ENCODE assay signal across 20 cellular contexts in the genomic region with DNA sequence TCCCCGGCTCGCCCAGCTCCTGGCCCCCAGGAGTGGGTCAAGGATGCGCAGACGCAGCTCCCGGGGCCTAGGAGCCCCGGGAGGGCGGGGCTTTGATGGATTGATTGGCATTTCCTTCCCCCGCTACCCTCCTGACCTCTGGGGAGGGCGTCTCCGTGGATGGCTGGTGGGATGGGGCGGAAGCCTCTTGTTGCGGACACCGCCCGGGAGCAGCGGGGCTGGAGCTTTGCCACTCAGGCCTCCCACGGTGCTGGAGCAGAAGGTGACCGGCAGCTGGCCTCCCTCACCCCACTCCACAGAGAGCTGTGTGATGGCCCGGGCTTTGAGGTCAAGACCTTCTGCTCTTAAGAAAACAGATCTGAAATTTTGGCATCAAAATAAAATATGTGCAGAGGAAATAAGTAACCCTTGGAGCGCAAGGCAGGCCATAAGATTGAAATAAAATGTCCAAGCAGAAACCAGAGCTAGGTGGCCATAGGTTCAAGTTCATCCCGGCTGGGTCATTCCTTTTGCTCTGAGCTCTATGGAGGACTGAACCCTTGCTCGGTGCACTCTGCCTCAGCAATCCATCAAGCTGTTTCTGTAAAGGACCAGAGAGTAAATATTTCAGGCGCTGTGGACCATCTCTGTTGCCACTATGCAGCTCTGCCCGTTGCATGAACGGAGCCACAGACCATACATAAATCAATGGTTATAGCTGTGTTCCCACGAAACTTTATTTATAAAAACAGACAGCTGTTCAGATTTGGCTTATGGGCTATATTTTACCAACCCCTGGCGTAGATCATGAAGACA.
A peak's percentile ranks its signal among the peaks of the same experiment; 100 is the strongest.
DNase-seq lines count a peak whose midpoint lies in the region; ATAC-seq and TF ChIP-seq lines count a peak whose summit lies in the region.
"Had no signal": no experiment of that assay in that cellular context is flagged by ENCODE, and none has a peak within 500 bp of the region (broad histone marks: within the 10 kb centered on the region; RNA-seq: fewer than 3 reads in every experiment).

No MANE protein-coding gene starts in this region.

- TF ChIP-seq CTCF in right atrium auricular region (IDR thresholded peaks at IDR 0.05) (no peak), cardiac muscle cell (IDR thresholded peaks at IDR 0.05; ENCODE audit: low read depth, low read length) (no peak)

- no peak overlapping the region for H3K23ac ChIP-seq in mesenchymal stem cell (ENCODE audit: low read length in 2 of 2)

- no peaks in the 10 kb centered on the region for H3K27me3 ChIP-seq in right atrium auricular region
- H3K27me3 ChIP-seq in cardiac muscle cell: no peaks in the 10 kb centered on the region
- no peaks in the 10 kb centered on the region for H3K27me3 ChIP-seq in mesenchymal stem cell (ENCODE audit: control insufficient read depth in 1 of 2, insufficient read depth in 1 of 2, low read length in 2 of 2)
- H3K27me3 ChIP-seq: brain microvascular endothelial cell had no signal

- no peaks in the 10 kb centered on the region for H3K9me3 Mint-ChIP-seq in activated naive CD4-positive, alpha-beta T cell treated with anti-CD3 and anti-CD28 coated beads for 36 hours
- H3K9me3 Mint-ChIP-seq: activated CD8-positive, alpha-beta T cell treated with anti-CD3 and anti-CD28 coated beads for 36 hours; activated naive CD4-positive, alpha-beta T cell treated with anti-CD3 and anti-CD28 coated beads, Interleukin-2, amount 50 U/mL, for 72 hours; activated T-cell treated with anti-CD3 and anti-CD28 coated beads, Interleukin-2, amount 50 U/mL, for 4 hours had no signal

- intact Hi-C loops in Right ventricle myocardium inferior (cut with DNase I): no loop called here
- intact Hi-C loops in activated naive CD4-positive, alpha-beta T cell treated with anti-CD3 and anti-CD28 coated beads for 36 hours (cut with micrococcal nuclease): no loop called here

- H3K9ac ChIP-seq in mesenchymal stem cell (ENCODE audit: low read length): no peak overlapping the region

- H3K4me1 Mint-ChIP-seq in activated naive CD4-positive, alpha-beta T cell treated with anti-CD3 and anti-CD28 coated beads for 36 hours (ENCODE audit: low read depth): no peaks in the 10 kb centered on the region

- no peak overlapping the region for H3K4ac ChIP-seq in mesenchymal stem cell (ENCODE audit: low read depth in 1 of 2, low read length in 2 of 2)

- H3K4me3 ChIP-seq in right atrium auricular region: no peak overlapping the region
- no peak overlapping the region for H3K4me3 ChIP-seq in cardiac muscle cell
- no peak overlapping the region for H3K4me3 ChIP-seq in mesenchymal stem cell (ENCODE audit: insufficient read depth in 1 of 2, low read depth in 1 of 2, low read length in 2 of 2)
- H3K4me3 ChIP-seq: gastroesophageal sphincter had no signal

- ATAC-seq in Right ventricle myocardium inferior: peak; percentile 89
- ATAC-seq: activated CD8-positive, alpha-beta T cell treated with anti-CD3 and anti-CD28 coated beads for 36 hours; activated naive CD4-positive, alpha-beta T cell treated with anti-CD3 and anti-CD28 coated beads, Interleukin-2, amount 50 U/mL, for 72 hours; activated T-cell treated with anti-CD3 and anti-CD28 coated beads, Interleukin-2, amount 50 U/mL, for 4 hours; esophagus mucosa; gastroesophageal sphincter; naive thymus-derived CD8-positive, alpha-beta T cell had no signal

- no peak overlapping the region for H2BK120ac ChIP-seq in mesenchymal stem cell (ENCODE audit: low read depth, low read length)

- peaks cover 7% of the 10 kb centered on the region for H3K79me1 ChIP-seq in mesenchymal stem cell (replicated peaks; ENCODE audit: low read length, poor library complexity, severe bottlenecking)

- H3K18ac ChIP-seq in mesenchymal stem cell (ENCODE audit: low read depth in 1 of 2, low read length in 2 of 2): peak overlapping the region; percentile 16 to 43

- H4K91ac ChIP-seq in mesenchymal stem cell (ENCODE audit: low read length): peak overlapping the region; percentile 44

- H2AK5ac ChIP-seq in mesenchymal stem cell (ENCODE audit: low read length, severe bottlenecking): peak overlapping the region; percentile 77

- H4K8ac ChIP-seq in mesenchymal stem cell (ENCODE audit: low read length): no peak overlapping the region

- H2BK15ac ChIP-seq in mesenchymal stem cell (ENCODE audit: low read depth, poor library complexity, severe bottlenecking): peak overlapping the region; percentile 12

- H3K36me3 ChIP-seq in right atrium auricular region (no peaks in the 10 kb centered on the region), cardiac muscle cell (no peaks in the 10 kb centered on the region), mesenchymal stem cell (ENCODE audit: control insufficient read depth in 1 of 2, insufficient read depth in 2 of 2, low read depth in 1 of 2, low read length in 2 of 2) (no peaks in the 10 kb centered on the region)
- H3K36me3 ChIP-seq: brain microvascular endothelial cell, gastroesophageal sphincter, WERI-Rb-1 had no signal

- CTCF ChIA-PET in activated naive CD4-positive, alpha-beta T cell treated with anti-CD3 and anti-CD28 coated beads for 36 hours (lab: Charles Lee): no interaction called here

- no peak overlapping the region for H2BK5ac ChIP-seq in mesenchymal stem cell (ENCODE audit: low read depth, low read length, poor library complexity, severe bottlenecking)

- H3K9me3 ChIP-seq in right atrium auricular region (no peaks in the 10 kb centered on the region), cardiac muscle cell (ENCODE audit: low read depth) (no peaks in the 10 kb centered on the region), mesenchymal stem cell (ENCODE audit: control insufficient read depth, low read length) (no peaks in the 10 kb centered on the region)
- H3K9me3 ChIP-seq: gastroesophageal sphincter had no signal

- peak overlapping the region; percentile 14 for H3K4me2 ChIP-seq in mesenchymal stem cell (ENCODE audit: low read length, poor library complexity, severe bottlenecking)

- H2AFZ ChIP-seq in mesenchymal stem cell (ENCODE audit: low read depth, low read length): no peak overlapping the region

- no peak overlapping the region for H3K4me3 Mint-ChIP-seq in activated naive CD4-positive, alpha-beta T cell treated with anti-CD3 and anti-CD28 coated beads for 36 hours
- H3K4me3 Mint-ChIP-seq: activated CD8-positive, alpha-beta T cell treated with anti-CD3 and anti-CD28 coated beads for 36 hours; activated T-cell treated with anti-CD3 and anti-CD28 coated beads, Interleukin-2, amount 50 U/mL, for 4 hours; naive thymus-derived CD8-positive, alpha-beta T cell had no signal

- H3K14ac ChIP-seq in mesenchymal stem cell (ENCODE audit: low read length in 2 of 2): no peak overlapping the region

- peak overlapping the region in 1 of 2 experiments; percentile 29 for H2BK12ac ChIP-seq in mesenchymal stem cell (ENCODE audit: low read length in 2 of 2)

- DNase-seq in Right ventricle myocardium inferior (ENCODE audit: missing footprints) (peak; percentile 78), right atrium auricular region (ENCODE audit: low spot score) (no peak), cardiac muscle cell (ENCODE audit: low read depth in 1 of 2, low spot score in 1 of 2) (peak; percentile 18 to 40), mesenchymal stem cell (no peak), T-helper 1 cell (no peak)
- DNase-seq in activated naive CD4-positive, alpha-beta T cell treated with anti-CD3 and anti-CD28 coated beads for 36 hours: no peak
- DNase-seq in activated CD4-positive, alpha-beta T cell treated with anti-CD3 and anti-CD28 coated beads, Interleukin-2, amount 50 U/mL, for 48 hours: no peak
- no peak for DNase-seq in activated CD8-positive, alpha-beta memory T cell treated with anti-CD3 and anti-CD28 coated beads for 24 hours
- DNase-seq: activated CD8-positive, alpha-beta T cell treated with anti-CD3 and anti-CD28 coated beads for 36 hours; activated T-cell treated with anti-CD3 and anti-CD28 coated beads, Interleukin-2, amount 50 U/mL, for 4 hours; brain microvascular endothelial cell; C1 segment of cervical spinal cord; naive thymus-derived CD8-positive, alpha-beta T cell; NCI-H1694; NCI-H345; WERI-Rb-1 had no signal

- H3K4me1 ChIP-seq in right atrium auricular region (peaks cover 0 to 5% of the 10 kb centered on the region in 2 donors), cardiac muscle cell (ENCODE audit: low read depth) (no peaks in the 10 kb centered on the region), mesenchymal stem cell (ENCODE audit: control insufficient read depth, insufficient read depth, low read depth, low read length) (peaks cover 33% of the 10 kb centered on the region)
- H3K4me1 ChIP-seq: gastroesophageal sphincter had no signal

- H3K27ac ChIP-seq in right atrium auricular region (no peak overlapping the region), cardiac muscle cell (no peak overlapping the region), mesenchymal stem cell (ENCODE audit: low read length, poor library complexity, severe bottlenecking) (no peak overlapping the region)
- H3K27ac ChIP-seq: brain microvascular endothelial cell, gastroesophageal sphincter, RWPE1, WERI-Rb-1 had no signal

- H3K27me3 Mint-ChIP-seq in activated naive CD4-positive, alpha-beta T cell treated with anti-CD3 and anti-CD28 coated beads for 36 hours (ENCODE audit: low read depth): peaks cover 6% of the 10 kb centered on the region

- no peak overlapping the region for H3K27ac Mint-ChIP-seq in activated naive CD4-positive, alpha-beta T cell treated with anti-CD3 and anti-CD28 coated beads for 36 hours
- H3K27ac Mint-ChIP-seq: activated CD8-positive, alpha-beta T cell treated with anti-CD3 and anti-CD28 coated beads for 36 hours; activated naive CD4-positive, alpha-beta T cell treated with anti-CD3 and anti-CD28 coated beads, Interleukin-2, amount 50 U/mL, for 72 hours; naive thymus-derived CD8-positive, alpha-beta T cell had no signal

- H3K36me3 Mint-ChIP-seq in activated naive CD4-positive, alpha-beta T cell treated with anti-CD3 and anti-CD28 coated beads for 36 hours (ENCODE audit: low read depth): no peaks in the 10 kb centered on the region
- H3K36me3 Mint-ChIP-seq: activated naive CD4-positive, alpha-beta T cell treated with anti-CD3 and anti-CD28 coated beads, Interleukin-2, amount 50 U/mL, for 72 hours; naive thymus-derived CD8-positive, alpha-beta T cell had no signal

- 39% methylated on average over 23 of the region's 26 CpGs for WGBS in mesenchymal stem cell

Comparison
In these comparisons a context has a peak if more than half of its experiments do, and no peak if none do; other contexts are left out.
1. DNase-seq: peak in Right ventricle myocardium inferior (single experiment) and cardiac muscle cell (2 of 2); none in right atrium auricular region (single experiment), mesenchymal stem cell (single experiment), activated naive CD4-positive, alpha-beta T cell treated with anti-CD3 and anti-CD28 coated beads for 36 hours (single experiment), activated CD4-positive, alpha-beta T cell treated with anti-CD3 and anti-CD28 coated beads, Interleukin-2, amount 50 U/mL, for 48 hours (0 of 2), T-helper 1 cell (0 of 5) and activated CD8-positive, alpha-beta memory T cell treated with anti-CD3 and anti-CD28 coated beads for 24 hours (single experiment).